ENCODE assay signal across 11 cellular contexts in genomic region chr12:123942277-123942653, GRCh38. TPM values are rescaled to one million over a fixed set of nuclear protein-coding genes. Genes with fewer than 3 reads are reported as not detected.
DNase-seq lines count a peak whose midpoint lies in the region; ATAC-seq, FAIRE-seq and TF ChIP-seq lines count a peak whose summit lies in the region.
"Had no signal": no experiment of that assay in that cellular context is flagged by ENCODE, and none has a peak within 500 bp of the region (broad histone marks: within the 10 kb centered on the region; RNA-seq: fewer than 3 reads in every experiment).

No MANE protein-coding gene starts in this region.

- no peaks in the 10 kb centered on the region for H3K27me3 ChIP-seq in bronchial epithelial cell (ENCODE audit: control insufficient read depth, insufficient read depth, low read length)

- H3K27ac Mint-ChIP-seq in HFFc6, result no peak overlapping the region

- H3K9me3 Mint-ChIP-seq in HFFc6, result peaks cover 11% of the 10 kb centered on the region; the same call in 1 of the 2 replicates
- H3K9me3 Mint-ChIP-seq: effector memory CD8-positive, alpha-beta T cell had no signal

- no peak overlapping the region for H3K4me3 ChIP-seq in bronchial epithelial cell (ENCODE audit: low read depth, low read length)

- no peak overlapping the region for H3K4me3 Mint-ChIP-seq in HFFc6
- H3K4me3 Mint-ChIP-seq: effector memory CD8-positive, alpha-beta T cell had no signal

- peak; percentile 25 for DNase-seq in HFFc6
- DNase-seq in bronchial epithelial cell (ENCODE audit: low read depth), result peak; percentile 7
- DNase-seq in islet precursor cell, result peak; percentile 32
- DNase-seq in urothelium cell line (ENCODE audit: low spot score), result peak; percentile 41
- no peak for DNase-seq in effector CD8-positive, alpha-beta T cell (lab: John Stamatoyannopoulos, UW)
- DNase-seq: activated CD4-positive, alpha-beta T cell treated with anti-CD3 and anti-CD28 coated beads for 48 hours; activated gamma-delta T cell treated with Interleukin-2 at 50 U/mL for 16 hours; effector memory CD8-positive, alpha-beta T cell; NCI-H2107 had no signal

- no peak for TF ChIP-seq CTCF in HFFc6 (IDR thresholded peaks at IDR 0.05)
- no peak for TF ChIP-seq CTCF in bronchial epithelial cell (IDR thresholded peaks at IDR 0.05; ENCODE audit: insufficient read depth, low read length, severe bottlenecking)

- peaks cover 6% of the 10 kb centered on the region for H3K36me3 ChIP-seq in bronchial epithelial cell (ENCODE audit: control insufficient read depth, insufficient read depth, low read length)

- H3K36me3 Mint-ChIP-seq in HFFc6 (ENCODE audit: low read depth), result peaks cover 43% of the 10 kb centered on the region

- ATAC-seq in HG02870 (IDR thresholded peaks at IDR 0.05; ENCODE audit: unreplicated experiment) (no peak), GM18520 (IDR thresholded peaks at IDR 0.05; ENCODE audit: unreplicated experiment) (no peak)
- ATAC-seq: effector memory CD8-positive, alpha-beta T cell had no signal

- no peaks in the 10 kb centered on the region for H3K27me3 Mint-ChIP-seq in HFFc6 (ENCODE audit: insufficient read depth)
- H3K27me3 Mint-ChIP-seq: effector memory CD8-positive, alpha-beta T cell had no signal

- peaks cover 30% of the 10 kb centered on the region for H3K4me1 Mint-ChIP-seq in HFFc6 (ENCODE audit: low read depth)

- FAIRE-seq in bronchial epithelial cell (lab: Jason Lieb, UNC) (no peak), urothelium cell line (lab: Jason Lieb, UNC) (no peak)

RNA-seq across cellular contexts. Expression of gene CCDC92, which starts 30.4 kb away (rescaled TPM):
- total RNA-seq in HFFc6 (2021; fragmentation: NEBNext Ultra II Directional; extraction: Animal tissue kit (Norgen Biotek cat#: 25700)), result 10 to 100 TPM; 48.3 to 55.1 (median 51.6) TPM
- total RNA-seq in bronchial epithelial cell, result 4.5 and 7.0 TPM in 2 replicates

RNA-seq across cellular contexts. Expression of gene ZNF664, which starts 30.8 kb away (rescaled TPM):
- 10 to 100 TPM; 49.1 to 55.2 (median 53.4) TPM for total RNA-seq in HFFc6 (2021; fragmentation: NEBNext Ultra II Directional; extraction: Animal tissue kit (Norgen Biotek cat#: 25700))
- 83.2 and 88.2 TPM in 2 replicates for total RNA-seq in bronchial epithelial cell
